8 cellular contexts compared by ENCODE assay signal in genomic region chr3:139343895-139344856, GRCh38. TPM values are rescaled to one million over a fixed set of nuclear protein-coding genes. Genes with fewer than 3 reads are reported as not detected.
DNase-seq lines count a peak whose midpoint lies in the region; TF ChIP-seq lines count a peak whose summit lies in the region.

TSS of gene MRPS22 (plus strand) at chr3:139344020. CDS start at chr3:139344027, 7 bp downstream.

- in situ Hi-C loops in SK-MEL-5 (cut with HindIII; ENCODE audit: low pct_unique_long_range_greater_than_20kb, low sequenced_read_pairs) = no loop called here

- peak; percentile 70 for DNase-seq in GF-D8 (lab: John Stamatoyannopoulos, UW)
- DNase-seq in HEK293T (ENCODE audit: extremely low spot score) = peak; percentile 88
- peak; percentile 90 for DNase-seq in MV-4-11 (lab: John Stamatoyannopoulos, UW)
- peak; percentile 94 for DNase-seq in SK-MEL-5 (ENCODE audit: low read depth, low spot score)
- DNase-seq in activated naive CD4-positive, alpha-beta T cell treated with Interleukin-2 at 50 U/mL for 16 hours = peak; percentile 83
- DNase-seq in germinal center (ENCODE audit: low spot score) = peak; percentile 90
- DNase-seq in non-pigmented ciliary epithelial cell (ENCODE audit: low read depth) = peak; percentile 73
- DNase-seq in superior temporal gyrus (ENCODE audit: extremely low spot score) = peak; percentile 96

- CTCF ChIA-PET in HEK293T (lab: Yijun Ruan, JAX) = interaction anchor here (0.9 to 1.2 kb wide), 2 partner anchors 10 to 232 kb away, joined by 3 read pairs; no protein-coding TSS in a partner anchor

- POLR2A ChIA-PET in HEK293T (lab: Yijun Ruan, JAX) = no interaction called here

TF ChIP-seq in HEK293T, 16 proteins besides CTCF, POLR2A, EP300 and RAD21:
- TF ChIP-seq LEF1 (IDR thresholded peaks at IDR 0.05; ENCODE audit: borderline replicate concordance) (no peak), SUZ12 (IDR thresholded peaks at IDR 0.05) (no peak), CTBP1 (IDR thresholded peaks at IDR 0.05; ENCODE audit: borderline replicate concordance) (peak; percentile 55; the same call in 1 of the 2 replicates), FOXM1 (IDR thresholded peaks at IDR 0.05; ENCODE audit: borderline replicate concordance) (no peak), ZNF384 (IDR thresholded peaks at IDR 0.05) (no peak), TARDBP (IDR thresholded peaks at IDR 0.05) (no peak), SP1 (IDR thresholded peaks at IDR 0.05) (no peak), ELF4 (IDR thresholded peaks at IDR 0.05) (peak; percentile 37), ARNT (IDR thresholded peaks at IDR 0.05) (no peak), NFRKB (IDR thresholded peaks at IDR 0.05) (0 out of 2 replicates have a peak, but pooled peaks have one; percentile 32), HDGF (IDR thresholded peaks at IDR 0.05; ENCODE audit: borderline replicate concordance) (no peak), FOXK2 (IDR thresholded peaks at IDR 0.05) (no peak), BHLHE40 (IDR thresholded peaks at IDR 0.05; ENCODE audit: borderline replicate concordance) (no peak), PKNOX1 (IDR thresholded peaks at IDR 0.05) (peak; percentile 70), FOXA1 (IDR thresholded peaks at IDR 0.05) (no peak), L3MBTL2 (conservative IDR thresholded peaks at IDR 0.05) (no peak)

RNA-seq across cellular contexts. Expression of gene MRPS22, which starts in this region (rescaled TPM):
- 129 and 177 TPM in 2 replicates for total RNA-seq in SK-MEL-5 (2014; rRNA removed; shearing (Covaris generic))
- polyA plus RNA-seq in SK-MEL-5 (2015; cell fraction: cytosol; rRNA removed) = 74.0 and 86.4 TPM in 2 replicates
- polyA plus RNA-seq in SK-MEL-5 (2015; cell fraction: nucleus; rRNA removed) = 72.9 and 79.6 TPM in 2 replicates

Comparison
In these comparisons a context has a peak if more than half of its experiments do, and no peak if none do; other contexts are left out.
1. Peak in every context shown above with its lines: DNase-seq.